ENCODE assay signal across 27 cellular contexts in the genomic region with DNA sequence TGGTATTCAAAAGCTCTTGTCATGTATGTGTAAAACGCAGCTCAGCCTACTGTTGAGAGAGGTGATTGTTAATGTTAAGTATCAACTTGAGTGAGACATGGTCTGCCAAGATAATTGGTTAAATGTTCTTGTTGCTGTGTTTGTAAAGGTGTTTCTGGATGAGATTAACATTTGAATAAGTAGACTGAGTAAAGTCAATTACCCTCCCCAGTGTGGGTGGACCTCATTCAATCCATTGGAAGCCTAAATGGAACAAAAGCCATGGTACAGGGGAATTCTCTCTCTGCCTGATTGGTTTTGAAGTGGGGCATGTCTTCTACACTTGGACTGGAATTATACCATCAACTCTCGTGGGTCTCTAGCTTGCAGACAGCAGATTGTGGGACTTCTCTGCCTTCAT.
DNase-seq lines count a peak whose midpoint lies in the region; TF ChIP-seq lines count a peak whose summit lies in the region.
"Had no signal": no experiment of that assay in that cellular context is flagged by ENCODE, and none has a peak within 500 bp of the region (broad histone marks: within the 10 kb centered on the region; RNA-seq: fewer than 3 reads in every experiment).

No MANE protein-coding gene starts in this region.

- H3K27ac ChIP-seq in WERI-Rb-1, result no peak overlapping the region
- H3K27ac ChIP-seq: epithelial cell of prostate, hepatocyte, ovary, Peyer's patch, tibial nerve had no signal

- H3K27me3 ChIP-seq in WERI-Rb-1 (ENCODE audit: insufficient read depth, low read depth, severe bottlenecking), result no peaks in the 10 kb centered on the region
- H3K27me3 ChIP-seq: hepatocyte, ovary, Peyer's patch, tibial nerve had no signal

- H3K36me3 ChIP-seq in WERI-Rb-1, result no peaks in the 10 kb centered on the region
- H3K36me3 ChIP-seq: ovary, Peyer's patch, tibial nerve had no signal

- no peak overlapping the region for H3K4me3 ChIP-seq in WERI-Rb-1 (ENCODE audit: low read depth, low read length)
- H3K4me3 ChIP-seq: hepatocyte, ovary, Peyer's patch, tibial nerve had no signal

- DNase-seq in DMS53 (lab: John Stamatoyannopoulos, UW) (peak; percentile 77), NCI-H1105 treated with DMSO at 0.1 percent for 48 hours (lab: John Stamatoyannopoulos, UW) (peak; percentile 81), NCI-H510A (lab: John Stamatoyannopoulos, UW) (peak; percentile 39), WERI-Rb-1 (peak; percentile 34), NCI-H2107 treated with DMSO at 0.1 percent for 48 hours (lab: John Stamatoyannopoulos, UW; ENCODE audit: unreplicated experiment) (no peak), medulla oblongata (ENCODE audit: extremely low spot score) (no peak), T1000 (lab: John Stamatoyannopoulos, UW) (no peak), SHP77 treated with DMSO at 0.1 percent for 48 hours (lab: John Stamatoyannopoulos, UW) (no peak)
- DNase-seq: activated CD4-positive, alpha-beta T cell treated with anti-CD3 and anti-CD28 coated beads for 4 hours; activated effector memory CD4-positive, alpha-beta T cell treated with Interleukin-2 at 50 U/mL for 16 hours; activated naive CD8-positive, alpha-beta T cell treated with anti-CD3 and anti-CD28 coated beads, Interleukin-2, amount 10 ng/mL, durations not matched to agents 7 days and 5 days; activated T-cell treated with anti-CD3 and anti-CD28 coated beads for 4 hours; aorta; CD4-positive, alpha-beta T cell; effector CD4-positive, alpha-beta T cell; EL; Kasumi-1; mesendoderm; NCI-H2029 treated with DMSO at 0.1 percent for 48 hours; NCI-H446; ovary; Peyer's patch; SHP77; stimulated activated CD4-positive, alpha-beta T cell treated with anti-CD3 and anti-CD28 coated beads, Interleukin-4, amount 100 ng/mL, for 24 hours had no signal

- no peak for TF ChIP-seq CTCF in WERI-Rb-1 (IDR thresholded peaks at IDR 0.05; ENCODE audit: low read depth, low read length)

- H3K9me3 ChIP-seq in WERI-Rb-1 (ENCODE audit: severe bottlenecking), result no peaks in the 10 kb centered on the region
- H3K9me3 ChIP-seq: ovary had no signal

Comparison
In these comparisons a context has a peak if more than half of its experiments do, and no peak if none do; other contexts are left out.
1. DNase-seq: peak in DMS53 (single experiment), NCI-H1105 treated with DMSO at 0.1 percent for 48 hours (single experiment), NCI-H510A (single experiment) and WERI-Rb-1 (single experiment); none in NCI-H2107 treated with DMSO at 0.1 percent for 48 hours (single experiment), medulla oblongata (single experiment), T1000 (single experiment) and SHP77 treated with DMSO at 0.1 percent for 48 hours (single experiment).